ENCODE assay signal across 31 cellular contexts in genomic region chr15:91776104-91776503, GRCh38.
"Had no signal": no experiment of that assay in that cellular context is flagged by ENCODE, and none has a peak within 500 bp of the region (broad histone marks: within the 10 kb centered on the region; RNA-seq: fewer than 3 reads in every experiment).

No MANE protein-coding gene starts in this region.

- H3K4me1 Mint-ChIP-seq: activated CD4-positive, alpha-beta T cell treated with anti-CD3 and anti-CD28 coated beads, Interleukin-2, amount 10 ng/mL, durations not matched to agents 24 days and 14 days had no signal

- H3K27ac Mint-ChIP-seq: activated CD4-positive, alpha-beta T cell treated with anti-CD3 and anti-CD28 coated beads, Interleukin-2, amount 10 ng/mL, durations not matched to agents 24 days and 14 days; activated CD8-positive, alpha-beta T cell treated with anti-CD3 and anti-CD28 coated beads for 36 hours; activated naive CD4-positive, alpha-beta T cell treated with anti-CD3 and anti-CD28 coated beads for 36 hours; activated naive CD4-positive, alpha-beta T cell treated with anti-CD3 and anti-CD28 coated beads, Interleukin-2, amount 50 U/mL, for 72 hours; activated T-helper 1 cell treated with anti-CD3 and anti-CD28 coated beads, Interleukin-12 subunit alpha, Interleukin-12 subunit beta, Interleukin-2, Interleukin-4 antibody, amounts not matched to agents 30 ng/mL and 10 ng/mL and 1 ng/mL, durations not matched to agents 14 hours and 24 hours and 36 hours; brain had no signal

- H3K36me3 ChIP-seq: WERI-Rb-1 had no signal

- H3K9me3 Mint-ChIP-seq: activated CD4-positive, alpha-beta T cell treated with anti-CD3 and anti-CD28 coated beads, Interleukin-2, amount 10 ng/mL, durations not matched to agents 24 days and 14 days; activated CD8-positive, alpha-beta T cell treated with anti-CD3 and anti-CD28 coated beads for 36 hours; activated naive CD4-positive, alpha-beta T cell treated with anti-CD3 and anti-CD28 coated beads for 36 hours; activated naive CD4-positive, alpha-beta T cell treated with anti-CD3 and anti-CD28 coated beads, Interleukin-2, amount 50 U/mL, for 72 hours; activated T-cell treated with anti-CD3 and anti-CD28 coated beads, Interleukin-2, amount 50 U/mL, for 4 hours; activated T-helper 1 cell treated with anti-CD3 and anti-CD28 coated beads, Interleukin-12 subunit alpha, Interleukin-12 subunit beta, Interleukin-2, Interleukin-4 antibody, amounts not matched to agents 30 ng/mL and 10 ng/mL and 1 ng/mL, durations not matched to agents 14 hours and 24 hours and 36 hours; brain had no signal

- H3K4me3 ChIP-seq: PC-9 had no signal

- DNase-seq: activated CD4-positive, alpha-beta T cell treated with anti-CD3 and anti-CD28 coated beads for 1 hour; activated CD4-positive, alpha-beta T cell treated with anti-CD3 and anti-CD28 coated beads, Interleukin-2, amount 10 ng/mL, durations not matched to agents 24 days and 14 days; activated CD4-positive, alpha-beta T cell treated with anti-CD3 and anti-CD28 coated beads, Interleukin-2, amount 50 U/mL, for 4 hours; activated CD4-positive, CD25-positive, alpha-beta regulatory T cell; activated CD8-positive, alpha-beta T cell treated with anti-CD3 and anti-CD28 coated beads for 36 hours; activated gamma-delta T cell treated with Interleukin-2 at 50 U/mL for 16 hours; activated naive CD4-positive, alpha-beta T cell treated with anti-CD3 and anti-CD28 coated beads for 36 hours; activated T-cell treated with anti-CD3 and anti-CD28 coated beads for 4 hours; activated T-cell treated with anti-CD3 and anti-CD28 coated beads, Interleukin-2, amount 50 U/mL, for 4 hours; anterior cingulate cortex; caudate nucleus; cerebellar nuclear complex; NCI-H1092 treated with DMSO at 0.1 percent for 48 hours; NCI-H187; NCI-H2029 treated with DMSO at 0.1 percent for 48 hours; NCI-H2171; NCI-H510A; NK-92 treated with Interleukin-12 subunit alpha and Interleukin-12 subunit beta, amount 100 ng/mL, for 24 hours; PC-9; Right ventricle myocardium superior; SW 1271; T-helper 1 cell; T-helper 2 cell; T-helper 9 cell; WERI-Rb-1 had no signal

- H3K36me3 Mint-ChIP-seq: activated naive CD4-positive, alpha-beta T cell treated with anti-CD3 and anti-CD28 coated beads, Interleukin-2, amount 50 U/mL, for 72 hours; brain had no signal

- H3K9ac ChIP-seq: KMS-11 had no signal

- FAIRE-seq: bronchial epithelial cell, RCC 7860 had no signal

- H3K4me3 Mint-ChIP-seq: activated CD4-positive, alpha-beta T cell treated with anti-CD3 and anti-CD28 coated beads, Interleukin-2, amount 10 ng/mL, durations not matched to agents 24 days and 14 days; activated CD8-positive, alpha-beta T cell treated with anti-CD3 and anti-CD28 coated beads for 36 hours; activated naive CD4-positive, alpha-beta T cell treated with anti-CD3 and anti-CD28 coated beads for 36 hours; activated T-cell treated with anti-CD3 and anti-CD28 coated beads, Interleukin-2, amount 50 U/mL, for 4 hours; activated T-helper 1 cell treated with anti-CD3 and anti-CD28 coated beads, Interleukin-12 subunit alpha, Interleukin-12 subunit beta, Interleukin-2, Interleukin-4 antibody, amounts not matched to agents 30 ng/mL and 10 ng/mL and 1 ng/mL, durations not matched to agents 14 hours and 24 hours and 36 hours; brain had no signal
